ENCODE assay signal across 18 cellular contexts in the genomic region with DNA sequence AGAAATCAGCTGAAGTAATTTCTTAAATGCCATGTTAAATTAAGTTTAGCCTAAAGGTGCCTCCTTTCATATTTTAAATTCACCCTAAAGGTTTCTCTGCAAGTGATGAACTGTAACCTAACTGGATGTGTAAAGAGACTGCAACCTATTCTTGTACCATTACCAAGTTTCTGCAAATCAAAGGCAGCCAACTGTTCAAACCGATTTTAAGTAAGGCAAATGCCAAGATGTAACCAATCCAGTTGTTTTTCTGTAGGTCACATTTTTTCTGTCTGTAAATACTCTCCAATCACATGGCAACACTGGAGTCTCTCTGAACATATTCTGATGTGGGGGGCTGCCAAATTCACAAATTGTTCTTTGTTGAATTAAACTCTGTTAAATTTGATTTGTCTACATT. TPM values are rescaled to one million over a fixed set of nuclear protein-coding genes. Genes with fewer than 3 reads are reported as not detected.
DNase-seq lines count a peak whose midpoint lies in the region; ATAC-seq, FAIRE-seq and TF ChIP-seq lines count a peak whose summit lies in the region.
"Had no signal": no experiment of that assay in that cellular context is flagged by ENCODE, and none has a peak within 500 bp of the region (broad histone marks: within the 10 kb centered on the region; RNA-seq: fewer than 3 reads in every experiment).

No MANE protein-coding gene starts in this region.

- H3K9ac ChIP-seq in OCI-LY3 (ENCODE audit: low read length) (no peak overlapping the region), endothelial cell of umbilical vein (replicated peaks; ENCODE audit: extremely low read depth, insufficient read depth, low read length) (peak overlapping the region; percentile 27)

- no peaks in the 10 kb centered on the region for H3K9me1 ChIP-seq in endothelial cell of umbilical vein (replicated peaks; ENCODE audit: control insufficient read depth, extremely low read depth, insufficient read depth, low read length)

- no peak for TF ChIP-seq CTCF in Calu3 (IDR thresholded peaks at IDR 0.05; ENCODE audit: unreplicated experiment)
- no peak for TF ChIP-seq CTCF in OCI-LY3 (IDR thresholded peaks at IDR 0.05; ENCODE audit: low read depth, low read length)
- TF ChIP-seq CTCF in endothelial cell of umbilical vein (IDR thresholded peaks at IDR 0.05; ENCODE audit: extremely low read depth in 1 of 2, insufficient read depth in 1 of 2, low read depth in 1 of 2, low read length in 2 of 2): no peak

- CTCF ChIA-PET in Calu3 (lab: Charles Lee): no interaction called here
- CTCF ChIA-PET in endothelial cell of umbilical vein (lab: Charles Lee): interaction anchor here (1.0 to 2.2 kb wide), 6 partner anchors 15 to 146 kb away, joined by 3 to 13 read pairs (median 7); no protein-coding TSS in a partner anchor

- H3K36me3 Mint-ChIP-seq in Calu3 (ENCODE audit: insufficient read depth, unreplicated experiment): peaks cover 9% of the 10 kb centered on the region

- H4K20me1 ChIP-seq in OCI-LY3 (ENCODE audit: insufficient read depth, low read length) (no peaks in the 10 kb centered on the region), endothelial cell of umbilical vein (replicated peaks; ENCODE audit: control insufficient read depth, extremely low read depth, insufficient read depth, low read length) (no peaks in the 10 kb centered on the region)

- no peak for FAIRE-seq in endothelial cell of umbilical vein (lab: Jason Lieb, UNC)

- H3K4me3 Mint-ChIP-seq in Calu3 (ENCODE audit: low read depth, unreplicated experiment): peak overlapping the region; percentile 2
- H3K4me3 Mint-ChIP-seq: activated CD8-positive, alpha-beta T cell treated with anti-CD3 and anti-CD28 coated beads, Interleukin-2, amount 10 ng/mL, durations not matched to agents 7 days and 5 days; activated T-helper 17 cell treated with anti-CD3 and anti-CD28 coated beads, Interleukin-2, amount 50 U/mL, for 72 hours had no signal

- H2AFZ ChIP-seq in OCI-LY3 (ENCODE audit: low read depth, low read length) (peak overlapping the region; percentile 33; the same call in 1 of the 2 replicates), endothelial cell of umbilical vein (ENCODE audit: low read depth, low read length) (peak overlapping the region; percentile 32)

- no peaks in the 10 kb centered on the region for H3K79me2 ChIP-seq in OCI-LY3 (ENCODE audit: low read length)
- no peaks in the 10 kb centered on the region for H3K79me2 ChIP-seq in endothelial cell of umbilical vein (ENCODE audit: control insufficient read depth, insufficient read depth, low read length)

- H3K9me3 ChIP-seq in OCI-LY3 (ENCODE audit: insufficient read depth, low read length) (no peaks in the 10 kb centered on the region), endothelial cell of umbilical vein (replicated peaks; ENCODE audit: control insufficient read depth, insufficient read depth, low read length) (no peaks in the 10 kb centered on the region), muscle layer of duodenum (ENCODE audit: control insufficient read depth in 1 of 2, low read length in 2 of 2) (peaks cover 0 to 3% of the 10 kb centered on the region in 2 donors)
- H3K9me3 ChIP-seq: adrenal gland had no signal

- no peak for DNase-seq in Calu3
- DNase-seq in endothelial cell of umbilical vein (ENCODE audit: low read depth, low spot score): no peak
- DNase-seq in NCI-H146 (lab: John Stamatoyannopoulos, UW): no peak
- DNase-seq in NCI-H526 (lab: John Stamatoyannopoulos, UW): no peak
- DNase-seq in NCI-H146 treated with DMSO at 0.1 percent for 48 hours (lab: John Stamatoyannopoulos, UW; ENCODE audit: unreplicated experiment): no peak
- DNase-seq: activated CD8-positive, alpha-beta T cell treated with anti-CD3 and anti-CD28 coated beads, Interleukin-2, amount 10 ng/mL, durations not matched to agents 7 days and 5 days; adrenal gland; AML-193; cerebellar nuclear complex; head of caudate nucleus; KG1; naive B cell; NCI-H1436 treated with DMSO at 0.1 percent for 48 hours; stimulated activated naive CD8-positive, alpha-beta T cell treated with anti-CD3 and anti-CD28 coated beads, Interleukin-15, amount 100 ng/mL, for 72 hours had no signal

- no peaks in the 10 kb centered on the region for H3K27me3 Mint-ChIP-seq in Calu3 (ENCODE audit: unreplicated experiment)

- POLR2A ChIA-PET in endothelial cell of umbilical vein (lab: Charles Lee): no interaction called here

- H3K4me2 ChIP-seq in OCI-LY3 (ENCODE audit: low read length): no peak overlapping the region
- H3K4me2 ChIP-seq in endothelial cell of umbilical vein (ENCODE audit: insufficient read depth, low read length): no peak overlapping the region

- BruUV-seq in Calu3 (replicated peaks; lab: Mats Ljungman, UMichigan): no TSS peak
- no TSS peak for BruUV-seq in endothelial cell of umbilical vein (replicated peaks; lab: Mats Ljungman, UMichigan)

- dilution Hi-C loops in endothelial cell of umbilical vein (cut with MboI; ENCODE audit: extremely low pct_ligation_motif_present, low sequenced_read_pairs): no loop called here

- H3K27me3 ChIP-seq in OCI-LY3 (ENCODE audit: low read depth, low read length) (no peaks in the 10 kb centered on the region), endothelial cell of umbilical vein (ENCODE audit: control insufficient read depth in 2 of 2, insufficient read depth in 2 of 2, low read length in 2 of 2) (no peaks in the 10 kb centered on the region), muscle layer of duodenum (ENCODE audit: low read depth, low read length) (no peaks in the 10 kb centered on the region)
- H3K27me3 ChIP-seq: adrenal gland had no signal

- no peak for ATAC-seq in GM21786 (IDR thresholded peaks at IDR 0.05; ENCODE audit: unreplicated experiment)
- ATAC-seq: activated CD8-positive, alpha-beta T cell treated with anti-CD3 and anti-CD28 coated beads, Interleukin-2, amount 10 ng/mL, durations not matched to agents 7 days and 5 days; stimulated activated naive CD8-positive, alpha-beta T cell treated with anti-CD3 and anti-CD28 coated beads, Interleukin-15, amount 100 ng/mL, for 72 hours had no signal

- H3K4me3 ChIP-seq in OCI-LY3 (ENCODE audit: low read length) (no peak overlapping the region), endothelial cell of umbilical vein (replicated peaks in 1 of 3; ENCODE audit: insufficient read depth in 1 of 3, low read depth in 1 of 3, low read length in 3 of 3) (no peak overlapping the region), muscle layer of duodenum (ENCODE audit: low read depth in 1 of 2, low read length in 2 of 2) (no peak overlapping the region)
- H3K4me3 ChIP-seq: adrenal gland had no signal

- peak overlapping the region; percentile 85 for H3K27ac Mint-ChIP-seq in Calu3 (ENCODE audit: unreplicated experiment)
- H3K27ac Mint-ChIP-seq: activated CD8-positive, alpha-beta T cell treated with anti-CD3 and anti-CD28 coated beads, Interleukin-2, amount 10 ng/mL, durations not matched to agents 7 days and 5 days had no signal

- no peaks in the 10 kb centered on the region for H3K36me3 ChIP-seq in OCI-LY3 (replicated peaks; ENCODE audit: low read depth, low read length)
- H3K36me3 ChIP-seq in endothelial cell of umbilical vein (ENCODE audit: control insufficient read depth in 2 of 2, extremely low read depth in 1 of 2, insufficient read depth in 2 of 2, low read length in 2 of 2): no peaks in the 10 kb centered on the region
- no peaks in the 10 kb centered on the region for H3K36me3 ChIP-seq in muscle layer of duodenum (ENCODE audit: control insufficient read depth in 1 of 2, insufficient read depth in 2 of 2, low read length in 2 of 2)
- H3K36me3 ChIP-seq: adrenal gland had no signal

- intact Hi-C loops in Calu3 (cut with micrococcal nuclease; ENCODE audit: unreplicated experiment): loop anchor here (5.0 to 10.0 kb wide), 2 partner anchors 43 to 111 kb away; a partner anchor contains a TSS
- intact Hi-C loops in endothelial cell of umbilical vein (cut with micrococcal nuclease): no loop called here

- H3K4me1 Mint-ChIP-seq in Calu3 (ENCODE audit: low read depth, unreplicated experiment): peaks cover 38% of the 10 kb centered on the region

- H3K9me3 Mint-ChIP-seq in Calu3 (ENCODE audit: low read depth, unreplicated experiment): no peaks in the 10 kb centered on the region

- H3K4me1 ChIP-seq in OCI-LY3 (ENCODE audit: low read length) (peaks cover 21% of the 10 kb centered on the region), endothelial cell of umbilical vein (ENCODE audit: control insufficient read depth, extremely low read depth, insufficient read depth, low read length) (peaks cover 20% of the 10 kb centered on the region), muscle layer of duodenum (ENCODE audit: control insufficient read depth in 1 of 2, insufficient read depth in 2 of 2, low read length in 2 of 2) (peaks cover 0 to 4% of the 10 kb centered on the region in 2 donors)
- H3K4me1 ChIP-seq: adrenal gland had no signal

- no peak for TF ChIP-seq POLR2A in endothelial cell of umbilical vein (IDR thresholded peaks at IDR 0.05; ENCODE audit: low read depth, low read length)

- H3K27ac ChIP-seq in OCI-LY3 (ENCODE audit: low read length) (no peak overlapping the region), endothelial cell of umbilical vein (ENCODE audit: insufficient read depth, low read depth, low read length) (peak overlapping the region; percentile 64), muscle layer of duodenum (ENCODE audit: low read length) (peak overlapping the region; percentile 43)

TF ChIP-seq in endothelial cell of umbilical vein, 7 proteins besides CTCF, POLR2A, EP300 and RAD21 (continues in another document):
- TF ChIP-seq MYC (IDR thresholded peaks at IDR 0.05; ENCODE audit: low read depth, low read length) (no peak), GATA2 (IDR thresholded peaks at IDR 0.05; ENCODE audit: insufficient read depth, insufficient read length, low read depth, low read length) (no peak)

RNA-seq across cellular contexts. Expression of a gene that starts 42.4 kb away (rescaled TPM):
- total RNA-seq in Calu3 (2022): 33.7 and 43.6 TPM in 2 replicates
- total RNA-seq in endothelial cell of umbilical vein: 16.3 and 23.9 TPM in 2 replicates
- 3.7 and 4.6 TPM in 2 replicates for polyA plus RNA-seq in endothelial cell of umbilical vein
- polyA plus RNA-seq in endothelial cell of umbilical vein (2011; cell fraction: cytosol; rRNA removed): 5.0 and 5.3 TPM in 2 replicates
- 5.2 and 8.0 TPM in 2 replicates for polyA plus RNA-seq in endothelial cell of umbilical vein (2011; cell fraction: nucleus; rRNA removed)
- 7.3 and 8.8 TPM in 2 replicates for polyA plus RNA-seq in endothelial cell of umbilical vein (2012)
- polyA minus RNA-seq in endothelial cell of umbilical vein: 11.8 and 17.0 TPM in 2 replicates
- polyA minus RNA-seq in endothelial cell of umbilical vein (2011; cell fraction: cytosol; rRNA and poly(A)+ RNA removed): 8.9 TPM
- polyA minus RNA-seq in endothelial cell of umbilical vein (2011; cell fraction: nucleus; rRNA and poly(A)+ RNA removed): 13.7 and 17.8 TPM in 2 replicates

RNA-seq across cellular contexts. Expression of a gene that starts 51.8 kb away (rescaled TPM):
- total RNA-seq in Calu3 (2022) (2.4 TPM in 2 replicates), endothelial cell of umbilical vein (2.1 and 2.3 TPM in 2 replicates)
- 0.91 and 0.99 TPM in 2 replicates for polyA plus RNA-seq in endothelial cell of umbilical vein
- 0.97 and 1.2 TPM in 2 replicates for polyA plus RNA-seq in endothelial cell of umbilical vein (2011; cell fraction: cytosol; rRNA removed)
- 0.64 and 0.97 TPM in 2 replicates for polyA plus RNA-seq in endothelial cell of umbilical vein (2011; cell fraction: nucleus; rRNA removed)
- polyA plus RNA-seq in endothelial cell of umbilical vein (2012): 2.4 and 2.5 TPM in 2 replicates
- polyA minus RNA-seq in endothelial cell of umbilical vein: 2.3 and 2.5 TPM in 2 replicates
- polyA minus RNA-seq in endothelial cell of umbilical vein (2011; cell fraction: cytosol; rRNA and poly(A)+ RNA removed): 0.31 TPM
- polyA minus RNA-seq in endothelial cell of umbilical vein (2011; cell fraction: nucleus; rRNA and poly(A)+ RNA removed): 1.7 and 2.8 TPM in 2 replicates
